In genomic region chr12:115341442-115341841, GRCh38 we compare ENCODE assay signal across 8 cellular contexts.
A peak's percentile ranks its signal among the peaks of the same experiment; 100 is the strongest.
DNase-seq lines count a peak whose midpoint lies in the region; TF ChIP-seq lines count a peak whose summit lies in the region.

No MANE protein-coding gene starts in this region.

- H3K27me3 Mint-ChIP-seq in CD8-positive, alpha-beta memory T cell, result no peaks in the 10 kb centered on the region

- CTCF ChIA-PET in CD8-positive, alpha-beta memory T cell (lab: Charles Lee), result no interaction called here

- H3K4me3 ChIP-seq in AG09309 (ENCODE audit: control insufficient read depth, low read depth, low read length), result no peak overlapping the region
- H3K4me3 ChIP-seq in CD8-positive, alpha-beta memory T cell (ENCODE audit: low read length), result no peak overlapping the region

- DNase-seq in AG09309 (ENCODE audit: low read depth) (peak; percentile 91), LHCN-M2 (ENCODE audit: low read depth) (peak; percentile 71), epithelial cell of prostate (ENCODE audit: low read depth, low spot score) (peak; percentile 94), non-pigmented ciliary epithelial cell (ENCODE audit: low read depth) (peak; percentile 96), Ammon's horn (ENCODE audit: low spot score) (no peak), NCI-H446 treated with DMSO at 0.1 percent for 48 hours (lab: John Stamatoyannopoulos, UW) (no peak), midbrain (lab: John Stamatoyannopoulos, UW) (no peak)
- no peak for DNase-seq in CD8-positive, alpha-beta memory T cell

- POLR2A ChIA-PET in CD8-positive, alpha-beta memory T cell (lab: Charles Lee), result no interaction called here

- H3K9me3 ChIP-seq in CD8-positive, alpha-beta memory T cell (ENCODE audit: low read length), result no peaks in the 10 kb centered on the region

- H3K27ac Mint-ChIP-seq in CD8-positive, alpha-beta memory T cell, result no peak overlapping the region

- no peaks in the 10 kb centered on the region for H3K36me3 ChIP-seq in CD8-positive, alpha-beta memory T cell (ENCODE audit: insufficient read depth, low read length)

- H3K9me3 Mint-ChIP-seq in CD8-positive, alpha-beta memory T cell, result peaks cover 2 to 13% (median 4%) of the 10 kb centered on the region in 5 donors

- H3K4me1 Mint-ChIP-seq in CD8-positive, alpha-beta memory T cell, result no peaks in the 10 kb centered on the region

- TF ChIP-seq CTCF in AG09309 (IDR thresholded peaks at IDR 0.05; ENCODE audit: control insufficient read depth, insufficient read depth, low read depth, low read length, missing control alignments), result no peak

- H3K27me3 ChIP-seq in CD8-positive, alpha-beta memory T cell (ENCODE audit: insufficient read depth, low read length, poor library complexity, severe bottlenecking), result no peaks in the 10 kb centered on the region

- no peaks in the 10 kb centered on the region for H3K4me1 ChIP-seq in CD8-positive, alpha-beta memory T cell (ENCODE audit: insufficient read depth, low read length)

- no peaks in the 10 kb centered on the region for H3K36me3 Mint-ChIP-seq in CD8-positive, alpha-beta memory T cell

- no peak overlapping the region for H3K4me3 Mint-ChIP-seq in CD8-positive, alpha-beta memory T cell

- H3K27ac ChIP-seq in epithelial cell of prostate, result peak overlapping the region; percentile 43
- H3K27ac ChIP-seq in CD8-positive, alpha-beta memory T cell (ENCODE audit: low read depth, low read length), result no peak overlapping the region

Comparison
In these comparisons a context has a peak if more than half of its experiments do, and no peak if none do; other contexts are left out.
1. DNase-seq: peak in AG09309 (single experiment), LHCN-M2 (single experiment), epithelial cell of prostate (single experiment) and non-pigmented ciliary epithelial cell (single experiment); none in CD8-positive, alpha-beta memory T cell (0 of 5), Ammon's horn (single experiment), NCI-H446 treated with DMSO at 0.1 percent for 48 hours (single experiment) and midbrain (single experiment).